8 cellular contexts compared by ENCODE assay signal in genomic region chr17:45246861-45247428, GRCh38. TPM values are rescaled to one million over a fixed set of nuclear protein-coding genes. Genes with fewer than 3 reads are reported as not detected.
DNase-seq lines count a peak whose midpoint lies in the region; ATAC-seq and TF ChIP-seq lines count a peak whose summit lies in the region.

No MANE protein-coding gene starts in this region.

- peak overlapping the region; percentile 32 for H3K18ac ChIP-seq in trophoblast cell (ENCODE audit: low read length)

- H2BK5ac ChIP-seq in trophoblast cell (ENCODE audit: low read depth, low read length, poor library complexity) = peak overlapping the region; percentile 24

- H3K9me3 ChIP-seq in Caco-2 = no peaks in the 10 kb centered on the region
- H3K9me3 ChIP-seq in trophoblast cell (ENCODE audit: insufficient read depth, low read depth, low read length) = peaks cover 4% of the 10 kb centered on the region

- CTCF ChIA-PET in Caco-2 (lab: Charles Lee) (interaction anchor here (0.6 to 2.0 kb wide), 14 partner anchors 9 to 581 kb away, joined by 3 to 13 read pairs (median 4); partner anchors contain the start of gene ACBD4), activated B cell treated with CpG ODN at 0.5 μM for 24 hours (lab: Charles Lee) (interaction anchor here (0.8 to 1.9 kb wide), 6 partner anchors 12 to 112 kb away, joined by 3 to 13 read pairs (median 4); partner anchors contain the start of genes ACBD4 and FMNL1)

- H4K91ac ChIP-seq in trophoblast cell (ENCODE audit: low read depth, low read length) = peak overlapping the region; percentile 23

- H2BK120ac ChIP-seq in trophoblast cell (ENCODE audit: insufficient read depth, low read length, poor library complexity) = peak overlapping the region; percentile 2

- H3K4me1 Mint-ChIP-seq in Caco-2 (ENCODE audit: low read depth, unreplicated experiment) (peaks cover 10% of the 10 kb centered on the region), IgD-negative memory B cell (peaks cover 5 to 10% (median 9%) of the 10 kb centered on the region in 3 donors), activated B cell treated with CpG ODN at 0.5 μM for 24 hours (peaks cover 34% of the 10 kb centered on the region)

- DNase-seq in Caco-2 (peak in 1 of 2 experiments; percentile 69), activated B cell treated with CpG ODN at 0.5 μM for 24 hours (no peak), foreskin keratinocyte (no peak), trophoblast cell (peak in 1 of 2 donors; percentile 27), NCI-H2107 treated with DMSO at 0.1 percent for 48 hours (lab: John Stamatoyannopoulos, UW; ENCODE audit: unreplicated experiment) (no peak), NCI-H1092 (lab: John Stamatoyannopoulos, UW) (no peak), superior temporal gyrus (ENCODE audit: extremely low spot score) (no peak)

- H3K4me2 ChIP-seq in trophoblast cell (ENCODE audit: low read length) = peak overlapping the region; percentile 92

- peak overlapping the region; percentile 92 for H3K27ac Mint-ChIP-seq in Caco-2 (ENCODE audit: unreplicated experiment)
- peak overlapping the region; percentile 94 to 97 (median 95) for H3K27ac Mint-ChIP-seq in IgD-negative memory B cell
- H3K27ac Mint-ChIP-seq in activated B cell treated with CpG ODN at 0.5 μM for 24 hours = peak overlapping the region; percentile 92

- H3K4me3 ChIP-seq in Caco-2 (ENCODE audit: low read depth, low read length) = peak overlapping the region; percentile 63
- peak overlapping the region; percentile 87 for H3K4me3 ChIP-seq in trophoblast cell (ENCODE audit: low read depth, low read length)

- BruUV-seq in Caco-2 (replicated peaks; lab: Mats Ljungman, UMichigan) = TSS peak; percentile 53

- H3K27me3 Mint-ChIP-seq in Caco-2 (ENCODE audit: insufficient read depth, unreplicated experiment) (peaks cover 3% of the 10 kb centered on the region), IgD-negative memory B cell (no peaks in the 10 kb centered on the region), activated B cell treated with CpG ODN at 0.5 μM for 24 hours (no peaks in the 10 kb centered on the region)

- no CpG with 5 or more reads among the region's 33 CpGs for WGBS in trophoblast cell (ENCODE audit: extremely low coverage, insufficient coverage, insufficient read length)

- intact Hi-C loops in Caco-2 (cut with micrococcal nuclease; ENCODE audit: unreplicated experiment) = loop anchor here (1.0 to 2.0 kb wide), 3 partner anchors 70 to 178 kb away; partner anchors contain the start of gene MAP3K14
- intact Hi-C loops in activated B cell treated with CpG ODN at 0.5 μM for 24 hours (cut with micrococcal nuclease) = loop anchor here (1.0 to 5.0 kb wide), 8 partner anchors 12 to 185 kb away; partner anchors contain the start of genes HEXIM2, NMT1 and SPATA32

- peaks cover 7% of the 10 kb centered on the region for H3K79me2 ChIP-seq in trophoblast cell (ENCODE audit: control insufficient read depth, insufficient read depth, low read length, poor library complexity)

- no peak overlapping the region for H3K4ac ChIP-seq in trophoblast cell (ENCODE audit: low read depth, low read length)

- no peak overlapping the region for H3K23ac ChIP-seq in trophoblast cell (ENCODE audit: low read length)

- H3K9ac ChIP-seq in trophoblast cell (ENCODE audit: low read length) = no peak overlapping the region

- H3K27me3 ChIP-seq in Caco-2 (replicated peaks; ENCODE audit: control insufficient read depth, insufficient read depth, low read length) (no peaks in the 10 kb centered on the region), foreskin keratinocyte (peaks cover 3% of the 10 kb centered on the region), trophoblast cell (ENCODE audit: insufficient read depth, low read length) (no peaks in the 10 kb centered on the region)

- H4K12ac ChIP-seq in trophoblast cell (ENCODE audit: low read depth, low read length) = peak overlapping the region; percentile 19

- H3K4me3 Mint-ChIP-seq in Caco-2 (ENCODE audit: unreplicated experiment) (peak overlapping the region; percentile 81), IgD-negative memory B cell (peak overlapping the region; percentile 86 to 96 (median 90)), activated B cell treated with CpG ODN at 0.5 μM for 24 hours (peak overlapping the region; percentile 90)

- H3K9me3 Mint-ChIP-seq in Caco-2 (ENCODE audit: unreplicated experiment) = no peaks in the 10 kb centered on the region
- H3K9me3 Mint-ChIP-seq in IgD-negative memory B cell = no peaks in the 10 kb centered on the region
- no peaks in the 10 kb centered on the region for H3K9me3 Mint-ChIP-seq in activated B cell treated with CpG ODN at 0.5 μM for 24 hours

- no peak for ATAC-seq in activated B cell treated with CpG ODN at 0.5 μM for 24 hours (ENCODE audit: low read depth)
- no peak for ATAC-seq in foreskin keratinocyte

- H3K4me1 ChIP-seq in Caco-2 = peaks cover 11% of the 10 kb centered on the region
- H3K4me1 ChIP-seq in foreskin keratinocyte = peaks cover 4% of the 10 kb centered on the region
- H3K4me1 ChIP-seq in trophoblast cell (ENCODE audit: control insufficient read depth in 1 of 2, insufficient read depth in 2 of 2, low read length in 2 of 2) = peaks cover 13 to 15% of the 10 kb centered on the region in 2 experiments

- no peak overlapping the region for H2BK12ac ChIP-seq in trophoblast cell (ENCODE audit: low read length)

- H3K36me3 ChIP-seq in Caco-2 (ENCODE audit: control insufficient read depth, insufficient read depth, low read length) = peaks cover 2% of the 10 kb centered on the region; the same call in 1 of the 2 replicates
- peaks cover 3 to 4% of the 10 kb centered on the region in 2 experiments for H3K36me3 ChIP-seq in trophoblast cell (ENCODE audit: control insufficient read depth in 1 of 2, insufficient read depth in 2 of 2, low read length in 2 of 2)

- peak overlapping the region; percentile 68 for H4K8ac ChIP-seq in trophoblast cell (ENCODE audit: low read depth, low read length)

- peak overlapping the region; percentile 80 for H2AFZ ChIP-seq in trophoblast cell (ENCODE audit: insufficient read depth, low read length, poor library complexity)

- no peak overlapping the region for H2AK5ac ChIP-seq in trophoblast cell (ENCODE audit: low read length)

- H3K36me3 Mint-ChIP-seq in Caco-2 (ENCODE audit: insufficient read depth, unreplicated experiment) = peaks cover 17% of the 10 kb centered on the region
- H3K36me3 Mint-ChIP-seq in IgD-negative memory B cell = no peaks in the 10 kb centered on the region
- H3K36me3 Mint-ChIP-seq in activated B cell treated with CpG ODN at 0.5 μM for 24 hours (ENCODE audit: low read depth) = peaks cover 64% of the 10 kb centered on the region

- TF ChIP-seq CTCF in Caco-2 (IDR thresholded peaks at IDR 0.05; ENCODE audit: insufficient read depth in 1 of 2, low read depth in 1 of 2, low read length in 1 of 2, severe bottlenecking in 1 of 2, unreplicated experiment in 1 of 2) = peak; percentile 56 to 78
- TF ChIP-seq CTCF in activated B cell treated with CpG ODN at 0.5 μM for 24 hours (IDR thresholded peaks at IDR 0.05) = no peak
- peak; percentile 54 for TF ChIP-seq CTCF in foreskin keratinocyte (conservative IDR thresholded peaks at IDR 0.05)

- POLR2A ChIA-PET in Caco-2 (lab: Charles Lee) (interaction anchor here (1.3 to 1.9 kb wide), 2 partner anchors 70 to 99 kb away, joined by 6 to 7 read pairs; partner anchors contain the start of genes HEXIM1 and MAP3K14), activated B cell treated with CpG ODN at 0.5 μM for 24 hours (lab: Charles Lee) (interaction anchor here (0.5 to 4.5 kb wide), 11 partner anchors 12 to 1063 kb away, joined by 3 to 60 read pairs (median 4); partner anchors contain the start of genes FMNL1, HEXIM1 and MAP3K14)

- H3K14ac ChIP-seq in trophoblast cell (ENCODE audit: low read length) = peak overlapping the region; percentile 45

- H3K79me1 ChIP-seq in trophoblast cell (ENCODE audit: low read length) = peaks cover 15% of the 10 kb centered on the region

- no peak overlapping the region for H3K27ac ChIP-seq in foreskin keratinocyte
- H3K27ac ChIP-seq in trophoblast cell (ENCODE audit: low read depth, low read length) = peak overlapping the region; percentile 58

RNA-seq across cellular contexts. Expression of gene SPATA32, which starts 14.9 kb away (rescaled TPM):
- not detected in 2 replicates for total RNA-seq in Caco-2 (2022)
- 0.34 TPM for polyA plus RNA-seq in IgD-negative memory B cell
- total RNA-seq in activated B cell treated with CpG ODN at 0.5 μM for 24 hours = 0.27 and 0.39 TPM in 2 replicates
- total RNA-seq in foreskin keratinocyte = not detected in 2 replicates
- polyA plus RNA-seq in foreskin keratinocyte = not detected in 2 replicates
- not detected in 2 replicates for polyA plus RNA-seq in trophoblast cell (2013)

RNA-seq across cellular contexts. Expression of gene FMNL1, which starts 25.3 kb away (rescaled TPM):
- 2.8 and 3.0 TPM in 2 replicates for total RNA-seq in Caco-2 (2022)
- 36.5 TPM for polyA plus RNA-seq in IgD-negative memory B cell
- total RNA-seq in activated B cell treated with CpG ODN at 0.5 μM for 24 hours = 310 and 351 TPM in 2 replicates
- 0.48 and 1.6 TPM in 2 replicates for total RNA-seq in foreskin keratinocyte
- 0.91 and 2.0 TPM in 2 replicates for polyA plus RNA-seq in foreskin keratinocyte
- polyA plus RNA-seq in trophoblast cell (2013) = 2.4 and 2.8 TPM in 2 replicates

Comparison
In these comparisons a context has a peak if more than half of its experiments do, and no peak if none do; other contexts are left out.
1. RNA of gene FMNL1, which starts 25.3 kb away (total RNA-seq): 310 to 351 TPM in activated B cell treated with CpG ODN at 0.5 μM for 24 hours; 2.8 to 3.0 TPM in Caco-2 and 0.48 to 1.6 TPM in foreskin keratinocyte; every median in the first group is over 10 times any median in the second.
2. Peak in every context shown above with its lines, with median percentiles within 50 percentile points of each other: H3K27ac Mint-ChIP-seq and H3K4me3 Mint-ChIP-seq.